ENCODE assay signal across 14 cellular contexts in genomic region chr17:50195196-50195865, GRCh38. TPM values are rescaled to one million over a fixed set of nuclear protein-coding genes. Genes with fewer than 3 reads are reported as not detected.
DNase-seq lines count a peak whose midpoint lies in the region; ATAC-seq and TF ChIP-seq lines count a peak whose summit lies in the region.
"Had no signal": no experiment of that assay in that cellular context is flagged by ENCODE, and none has a peak within 500 bp of the region (broad histone marks: within the 10 kb centered on the region; RNA-seq: fewer than 3 reads in every experiment).

No MANE protein-coding gene starts in this region.

- ATAC-seq in Right ventricle myocardium superior (ENCODE audit: poor library complexity) (no peak), HG03378 (IDR thresholded peaks at IDR 0.05; ENCODE audit: unreplicated experiment) (no peak), GM21515 (IDR thresholded peaks at IDR 0.05; ENCODE audit: unreplicated experiment) (no peak)
- ATAC-seq: upper lobe of right lung had no signal

- H3K9me3 ChIP-seq in left ventricle myocardium inferior (replicated peaks), result no peaks in the 10 kb centered on the region
- H3K9me3 ChIP-seq: upper lobe of right lung had no signal

- H3K9me3 Mint-ChIP-seq in nephron, result no peaks in the 10 kb centered on the region
- H3K9me3 Mint-ChIP-seq: activated naive CD8-positive, alpha-beta T cell treated with anti-CD3 and anti-CD28 coated beads for 36 hours had no signal

- peaks cover 11% of the 10 kb centered on the region for H3K27me3 ChIP-seq in left ventricle myocardium inferior (ENCODE audit: low read depth)
- H3K27me3 ChIP-seq: upper lobe of right lung had no signal

- intact Hi-C loops in Right ventricle myocardium superior (cut with DNase I) (no loop called here), left ventricle myocardium inferior (cut with micrococcal nuclease) (no loop called here)

- H3K4me3 Mint-ChIP-seq in nephron, result peak overlapping the region in 2 of 3 experiments; percentile 54 to 89
- H3K4me3 Mint-ChIP-seq: activated naive CD8-positive, alpha-beta T cell treated with anti-CD3 and anti-CD28 coated beads for 36 hours had no signal

- peaks cover 14% of the 10 kb centered on the region for H3K27me3 Mint-ChIP-seq in nephron (ENCODE audit: low read depth)

- no peak overlapping the region for H3K4me3 ChIP-seq in left ventricle myocardium inferior
- H3K4me3 ChIP-seq in choroid plexus epithelial cell (ENCODE audit: low read depth, low read length), result peak overlapping the region; percentile 98
- H3K4me3 ChIP-seq: upper lobe of right lung had no signal

- TF ChIP-seq CTCF in left ventricle myocardium inferior (IDR thresholded peaks at IDR 0.05; ENCODE audit: borderline replicate concordance) (no peak), choroid plexus epithelial cell (conservative IDR thresholded peaks at IDR 0.05; ENCODE audit: low read depth, low read length) (peak; percentile 56), nephron (IDR thresholded peaks at IDR 0.05; ENCODE audit: unreplicated experiment in 3 of 3) (no peak)

- DNase-seq in Right ventricle myocardium superior (peak; percentile 40), left ventricle myocardium inferior (no peak), choroid plexus epithelial cell (ENCODE audit: low read depth) (peak; percentile 61), OCI-M1 (lab: John Stamatoyannopoulos, UW) (no peak), NCI-H2029 treated with DMSO at 0.1 percent for 48 hours (lab: John Stamatoyannopoulos, UW) (no peak)
- DNase-seq: activated naive CD8-positive, alpha-beta T cell treated with anti-CD3 and anti-CD28 coated beads for 36 hours; AML-193; NCI-H524 treated with DMSO at 0.1 percent for 48 hours; upper lobe of right lung had no signal

- peaks cover 32% of the 10 kb centered on the region for H3K4me1 ChIP-seq in left ventricle myocardium inferior
- H3K4me1 ChIP-seq: parathyroid adenoma had no signal

- H3K27ac Mint-ChIP-seq in nephron, result peak overlapping the region; percentile 62 to 96 (median 86)
- H3K27ac Mint-ChIP-seq: activated naive CD8-positive, alpha-beta T cell treated with anti-CD3 and anti-CD28 coated beads for 36 hours had no signal

- peaks cover 65% of the 10 kb centered on the region for H3K4me1 Mint-ChIP-seq in nephron

- H3K36me3 Mint-ChIP-seq in nephron (ENCODE audit: low read depth), result peaks cover 58% of the 10 kb centered on the region
- H3K36me3 Mint-ChIP-seq: activated naive CD8-positive, alpha-beta T cell treated with anti-CD3 and anti-CD28 coated beads for 36 hours had no signal

- no peak overlapping the region for H3K27ac ChIP-seq in left ventricle myocardium inferior (replicated peaks)
- H3K27ac ChIP-seq: epithelial cell of prostate, parathyroid adenoma had no signal

- peaks cover 76% of the 10 kb centered on the region for H3K36me3 ChIP-seq in left ventricle myocardium inferior

RNA-seq across cellular contexts. Expression of gene COL1A1, which starts 6.1 kb away (rescaled TPM):
- total RNA-seq in Right ventricle myocardium superior (28.1 TPM), left ventricle myocardium inferior (45.8 TPM)

RNA-seq across cellular contexts. Expression of gene SGCA, which starts 29.5 kb away (rescaled TPM):
- 135 TPM for total RNA-seq in Right ventricle myocardium superior
- 137 TPM for total RNA-seq in left ventricle myocardium inferior

RNA-seq across cellular contexts. Expression of gene PPP1R9B, which starts 44.9 kb away (rescaled TPM):
- total RNA-seq in Right ventricle myocardium superior (35.4 TPM), left ventricle myocardium inferior (33.0 TPM)

Comparison
In these comparisons a context has a peak if more than half of its experiments do, and no peak if none do; other contexts are left out.
1. DNase-seq: peak in Right ventricle myocardium superior (single experiment) and choroid plexus epithelial cell (single experiment); none in left ventricle myocardium inferior (single experiment), OCI-M1 (single experiment) and NCI-H2029 treated with DMSO at 0.1 percent for 48 hours (single experiment).